ENCODE assay signal across 23 cellular contexts in the genomic region with DNA sequence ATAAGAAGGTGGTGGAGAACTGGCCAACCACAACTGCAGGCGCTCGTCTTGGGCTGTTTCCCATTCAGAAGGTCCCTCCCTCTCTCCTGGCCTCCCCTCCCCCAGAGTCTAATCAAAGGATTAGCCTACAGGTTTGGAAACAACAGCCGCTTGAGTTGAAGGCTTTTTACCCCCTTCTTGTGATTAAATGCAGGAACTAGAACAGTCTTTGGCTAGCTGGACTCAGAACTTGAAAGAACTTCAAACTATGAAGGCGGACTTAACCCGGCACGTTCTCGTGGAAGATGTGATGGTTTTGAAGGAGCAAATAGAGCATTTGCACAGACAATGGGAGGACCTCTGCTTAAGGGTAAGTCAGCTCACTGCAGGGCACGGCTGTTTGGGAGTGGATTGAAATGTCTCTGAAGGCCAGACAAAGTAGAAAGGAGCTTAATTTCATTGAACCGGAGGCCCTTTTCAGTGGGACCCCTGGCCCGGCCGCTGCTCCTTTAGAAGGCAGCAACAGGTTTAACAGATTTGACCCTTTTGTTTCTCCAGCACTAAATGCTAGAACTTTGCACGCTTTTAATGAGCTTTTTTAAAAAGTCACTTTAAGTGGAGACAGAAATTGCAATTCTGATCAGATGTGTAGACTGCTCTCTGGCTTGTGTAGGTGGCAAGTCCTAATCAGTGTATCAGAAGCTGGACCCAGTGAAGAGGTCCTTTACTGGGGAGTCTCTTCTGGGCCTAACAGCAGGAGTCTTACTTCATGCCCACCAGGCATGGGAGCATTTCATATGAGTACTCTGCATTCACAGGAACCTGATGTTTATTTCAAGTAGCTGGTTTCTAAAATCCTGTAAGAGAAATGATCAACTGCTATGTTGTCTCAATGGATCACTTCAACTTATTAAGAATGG.
DNase-seq lines count a peak whose midpoint lies in the region; ATAC-seq, FAIRE-seq and TF ChIP-seq lines count a peak whose summit lies in the region.
"Had no signal": no experiment of that assay in that cellular context is flagged by ENCODE, and none has a peak within 500 bp of the region (broad histone marks: within the 10 kb centered on the region; RNA-seq: fewer than 3 reads in every experiment).

No MANE protein-coding gene starts in this region.

- H3K4me1 ChIP-seq in H9 (ENCODE audit: insufficient read depth, low read length) (peaks cover 6% of the 10 kb centered on the region; the same call in 1 of the 2 replicates), iPS-15b (ENCODE audit: control insufficient read depth, insufficient read depth, low read length) (peaks cover 14% of the 10 kb centered on the region), pancreas (peaks cover 0 to 10% (median 3%) of the 10 kb centered on the region in 3 donors), Caco-2 (no peaks in the 10 kb centered on the region), HepG2 (ENCODE audit: insufficient read depth, low read length) (no peaks in the 10 kb centered on the region), psoas muscle (no peaks in the 10 kb centered on the region)
- H3K4me1 ChIP-seq: colonic mucosa, lower lobe of right lung had no signal

- TF ChIP-seq POLR2A in HepG2 (IDR thresholded peaks at IDR 0.05; ENCODE audit: insufficient read depth in 1 of 2, low read depth in 2 of 2, low read length in 2 of 2) = no peak

- peak overlapping the region; percentile 9; the same call in 1 of the 2 replicates for H3K14ac ChIP-seq in H9 (ENCODE audit: insufficient read depth, low read length)

- TF ChIP-seq CTCF in H9 (conservative IDR thresholded peaks at IDR 0.05) = no peak
- no peak for TF ChIP-seq CTCF in WERI-Rb-1 (IDR thresholded peaks at IDR 0.05; ENCODE audit: low read depth, low read length)
- TF ChIP-seq CTCF in pancreas (IDR thresholded peaks at IDR 0.05) = no peak
- no peak for TF ChIP-seq CTCF in Caco-2 (IDR thresholded peaks at IDR 0.05; ENCODE audit: insufficient read depth in 1 of 2, low read depth in 1 of 2, low read length in 1 of 2, severe bottlenecking in 1 of 2, unreplicated experiment in 1 of 2)
- TF ChIP-seq CTCF in HepG2 (CRISPR knock-in tag; IDR thresholded peaks at IDR 0.05) = no peak
- TF ChIP-seq CTCF in psoas muscle (IDR thresholded peaks at IDR 0.05) = no peak

- no peak overlapping the region for H3T11ph ChIP-seq in H9 (ENCODE audit: low read length)

- no peaks in the 10 kb centered on the region for H3K23me2 ChIP-seq in H9 (ENCODE audit: insufficient read length, low read depth, low read length, poor library complexity, severe bottlenecking)

- no peak for TF ChIP-seq EP300 in HepG2 (IDR thresholded peaks at IDR 0.05; ENCODE audit: low read depth in 2 of 2, low read length in 2 of 2)
- no peak for TF ChIP-seq EP300 in HepG2 (CRISPR knock-in tag; IDR thresholded peaks at IDR 0.05; ENCODE audit: borderline replicate concordance)

- H3K27me3 ChIP-seq in H9 (ENCODE audit: insufficient read depth, low read length) = no peaks in the 10 kb centered on the region
- no peaks in the 10 kb centered on the region for H3K27me3 ChIP-seq in WERI-Rb-1 (ENCODE audit: insufficient read depth, low read depth, severe bottlenecking)
- H3K27me3 ChIP-seq in iPS-15b (ENCODE audit: control insufficient read depth, insufficient read depth, low read length) = no peaks in the 10 kb centered on the region
- H3K27me3 ChIP-seq in pancreas = no peaks in the 10 kb centered on the region
- no peaks in the 10 kb centered on the region for H3K27me3 ChIP-seq in Caco-2 (replicated peaks; ENCODE audit: control insufficient read depth, insufficient read depth, low read length)
- no peaks in the 10 kb centered on the region for H3K27me3 ChIP-seq in HepG2 (ENCODE audit: control insufficient read depth in 1 of 2, insufficient read depth in 2 of 2, low read length in 2 of 2)
- no peaks in the 10 kb centered on the region for H3K27me3 ChIP-seq in psoas muscle (ENCODE audit: insufficient read depth in 3 of 3, low read length in 2 of 3)
- H3K27me3 ChIP-seq: colonic mucosa had no signal

- BruUV-seq in Caco-2 (replicated peaks; lab: Mats Ljungman, UMichigan) = no TSS peak
- no TSS peak for BruUV-seq in HepG2 (replicated peaks; lab: Mats Ljungman, UMichigan)

- H3K18ac ChIP-seq in H9 (ENCODE audit: insufficient read length, low read depth, low read length) = no peak overlapping the region

- H3K36me3 ChIP-seq in WERI-Rb-1 (peaks cover 43% of the 10 kb centered on the region), iPS-15b (ENCODE audit: control insufficient read depth, insufficient read depth, low read length) (peaks cover 7% of the 10 kb centered on the region), pancreas (peaks cover 0 to 7% (median 0%) of the 10 kb centered on the region in 3 donors), Caco-2 (ENCODE audit: control insufficient read depth, insufficient read depth, low read length) (no peaks in the 10 kb centered on the region; the same call in 1 of the 2 replicates), HepG2 (replicated peaks in 1 of 2; ENCODE audit: control insufficient read depth in 1 of 2, insufficient read depth in 2 of 2, low read length in 2 of 2) (no peaks in the 10 kb centered on the region), psoas muscle (ENCODE audit: insufficient read depth in 1 of 2, low read depth in 1 of 2) (peaks cover 4 to 70% of the 10 kb centered on the region in 2 donors)
- H3K36me3 ChIP-seq: colonic mucosa had no signal

- no peak overlapping the region for H4K5ac ChIP-seq in H9 (ENCODE audit: insufficient read length, low read depth, low read length)

- H3K4me3 Mint-ChIP-seq in H9 (peak overlapping the region; percentile 68 to 93), Caco-2 (ENCODE audit: unreplicated experiment) (no peak overlapping the region)
- H3K4me3 Mint-ChIP-seq: activated naive CD8-positive, alpha-beta T cell; activated T-cell treated with anti-CD3 and anti-CD28 coated beads, Interleukin-2, amount 50 U/mL, for 72 hours; CD8-positive, alpha-beta T cell; IgD-negative memory B cell had no signal

- H2BK120ac ChIP-seq in H9 (ENCODE audit: low read depth, low read length, poor library complexity, severe bottlenecking) = no peak overlapping the region

- H2AFZ ChIP-seq in H9 (ENCODE audit: low read length) (peak overlapping the region; percentile 49), HepG2 (ENCODE audit: low read length) (no peak overlapping the region)
- H2AFZ ChIP-seq: GM23248 had no signal

- POLR2A ChIA-PET in Caco-2 (lab: Charles Lee) (no interaction called here), HepG2 (lab: Yijun Ruan, JAX) (no interaction called here)

- no peak overlapping the region for H2AK5ac ChIP-seq in H9 (ENCODE audit: insufficient read length, low read length)

- peak overlapping the region; percentile 50 for H3K27ac ChIP-seq in H9 (ENCODE audit: insufficient read length, low read depth, low read length)
- peak overlapping the region; percentile 90 for H3K27ac ChIP-seq in WERI-Rb-1
- peak overlapping the region in 2 of 4 donors; percentile 57 to 69 for H3K27ac ChIP-seq in pancreas
- H3K27ac ChIP-seq in HepG2 (ENCODE audit: extremely low read length, insufficient read depth, low read length) = no peak overlapping the region
- no peak overlapping the region for H3K27ac ChIP-seq in psoas muscle
- H3K27ac ChIP-seq: colonic mucosa, GM23248, lower lobe of right lung, SK-N-MC, skin epidermis had no signal

- H3K4me3 ChIP-seq in WERI-Rb-1 (ENCODE audit: low read depth, low read length) (peak overlapping the region; percentile 66), iPS-15b (ENCODE audit: low read depth, low read length) (peak overlapping the region; percentile 52), pancreas (peak overlapping the region; percentile 9 to 40 (median 24)), Caco-2 (ENCODE audit: low read depth, low read length) (no peak overlapping the region), HepG2 (replicated peaks in 1 of 3; ENCODE audit: insufficient read depth in 1 of 3, low read depth in 2 of 3, low read length in 3 of 3) (no peak overlapping the region), psoas muscle (no peak overlapping the region)
- H3K4me3 ChIP-seq: colonic mucosa, GM23248, lower lobe of right lung, SK-N-MC, skin epidermis had no signal

- H2BK12ac ChIP-seq in H9 (ENCODE audit: insufficient read length, low read depth, low read length) = no peak overlapping the region

- no peak for TF ChIP-seq RAD21 in HepG2 (CRISPR knock-in tag; IDR thresholded peaks at IDR 0.05)

- H3K23ac ChIP-seq in H9 (ENCODE audit: insufficient read length, low read depth, low read length) = no peak overlapping the region

- H3K4me2 ChIP-seq in H9 (ENCODE audit: insufficient read depth, insufficient read length, low read length) (peak overlapping the region; percentile 44), HepG2 (ENCODE audit: low read depth, low read length) (no peak overlapping the region)

- H3K27me3 Mint-ChIP-seq in H9 (ENCODE audit: low read depth) (no peaks in the 10 kb centered on the region), Caco-2 (ENCODE audit: insufficient read depth, unreplicated experiment) (no peaks in the 10 kb centered on the region)
- H3K27me3 Mint-ChIP-seq: activated naive CD8-positive, alpha-beta T cell; IgD-negative memory B cell had no signal

- ATAC-seq in pancreas = peak; percentile 86 to 92 (median 91)
- ATAC-seq in HepG2 = no peak
- ATAC-seq in psoas muscle = no peak
- ATAC-seq: activated T-cell treated with anti-CD3 and anti-CD28 coated beads, Interleukin-2, amount 50 U/mL, for 72 hours; CD8-positive, alpha-beta T cell; lower lobe of right lung; stimulated activated naive CD8-positive, alpha-beta T cell treated with anti-CD3 and anti-CD28 coated beads, Interleukin-15, Interleukin-2, amounts not matched to agents 100 U/mL and 50 U/mL, for 24 hours had no signal

- H3K9me3 Mint-ChIP-seq in H9 (peaks cover 24 to 26% of the 10 kb centered on the region in 2 experiments), Caco-2 (ENCODE audit: unreplicated experiment) (no peaks in the 10 kb centered on the region)
- H3K9me3 Mint-ChIP-seq: activated T-cell treated with anti-CD3 and anti-CD28 coated beads, Interleukin-2, amount 50 U/mL, for 72 hours; CD8-positive, alpha-beta T cell; IgD-negative memory B cell had no signal

- no peak overlapping the region for H2BK5ac ChIP-seq in H9 (ENCODE audit: insufficient read length, low read length)

- H3K9ac ChIP-seq in H9 (ENCODE audit: extremely low read depth, insufficient read length, low read length) (peak overlapping the region; percentile 9), iPS-15b (ENCODE audit: low read depth, low read length) (no peak overlapping the region), HepG2 (ENCODE audit: insufficient read depth, low read depth, low read length) (no peak overlapping the region)
- H3K9ac ChIP-seq: GM23248 had no signal

- in situ Hi-C loops in HepG2 (cut with HindIII; ENCODE audit: extremely low pct_ligation_motif_present, low pct_unique_long_range_greater_than_20kb) = no loop called here

- DNase-seq in H9 = peak; percentile 64
- DNase-seq in WERI-Rb-1 = peak; percentile 88
- DNase-seq in pancreas = peak in 4 of 6 donors; percentile 52 to 82 (median 64)
- DNase-seq in NCI-H1105 treated with DMSO at 0.1 percent for 48 hours (lab: John Stamatoyannopoulos, UW) = no peak
- no peak for DNase-seq in Caco-2
- no peak for DNase-seq in HepG2 (ENCODE audit: low spot score)
- DNase-seq in psoas muscle = no peak
- DNase-seq: activated CD4-positive, CD25-positive, alpha-beta regulatory T cell treated with anti-CD3 and anti-CD28 coated beads, Interleukin-2, amount 50 U/mL, for 72 hours; activated T-cell treated with anti-CD3 and anti-CD28 coated beads, Interleukin-2, amount 50 U/mL, for 72 hours; CD8-positive, alpha-beta T cell; colonic mucosa; DMS79 treated with DMSO at 0.1 percent for 48 hours; lower lobe of right lung; MM.1S; NCI-H187 treated with DMSO at 0.1 percent for 48 hours; stimulated activated naive CD8-positive, alpha-beta T cell treated with anti-CD3 and anti-CD28 coated beads, Interleukin-15, Interleukin-2, amounts not matched to agents 100 U/mL and 50 U/mL, for 24 hours; T-helper 9 cell had no signal

- no CpG with 5 or more reads among the region's 12 CpGs for WGBS in H9 (ENCODE audit: extremely low coverage, insufficient read length, low lambda C conversion rate)
- 33 to 38% methylated on average over 12 of the region's 12 CpGs for WGBS in pancreas, 2 donors
- 95% methylated on average over 11 of the region's 12 CpGs for WGBS in HepG2 (ENCODE audit: low lambda C conversion rate)
- 81 to 87% (median 86%) methylated on average over 12 of the region's 12 CpGs for WGBS in psoas muscle, 3 donors

- no peak overlapping the region for H3K56ac ChIP-seq in H9 (ENCODE audit: insufficient read length, low read depth, low read length)

- peaks cover 38 to 66% (median 50%) of the 10 kb centered on the region in 3 experiments for H3K36me3 Mint-ChIP-seq in H9 (ENCODE audit: insufficient read depth in 1 of 3, low read depth in 3 of 3)
- peaks cover 5% of the 10 kb centered on the region for H3K36me3 Mint-ChIP-seq in Caco-2 (ENCODE audit: insufficient read depth, unreplicated experiment)

- intact Hi-C loops in pancreas (cut with DNase I) = no loop called here
- intact Hi-C loops in Caco-2 (cut with micrococcal nuclease; ENCODE audit: unreplicated experiment) = no loop called here
- intact Hi-C loops in HepG2 (cut with micrococcal nuclease; ENCODE audit: unreplicated experiment) = no loop called here
- intact Hi-C loops in psoas muscle (cut with DNase I) = no loop called here

- H2BK15ac ChIP-seq in H9 (ENCODE audit: low read depth, low read length) = no peak overlapping the region

- no peak overlapping the region for H4K8ac ChIP-seq in H9 (replicated peaks; ENCODE audit: insufficient read length, low read depth, low read length)

- H2BK20ac ChIP-seq in H9 (ENCODE audit: low read depth, low read length, poor library complexity, severe bottlenecking) = no peak overlapping the region

- H3K4me1 Mint-ChIP-seq in H9 (peaks cover 32 to 35% of the 10 kb centered on the region in 2 experiments), Caco-2 (ENCODE audit: low read depth, unreplicated experiment) (no peaks in the 10 kb centered on the region)
- H3K4me1 Mint-ChIP-seq: IgD-negative memory B cell had no signal

- H3K27ac Mint-ChIP-seq in H9 (peak overlapping the region; percentile 90 to 98 (median 97)), Caco-2 (ENCODE audit: unreplicated experiment) (no peak overlapping the region)
- H3K27ac Mint-ChIP-seq: activated naive CD8-positive, alpha-beta T cell; activated T-cell treated with anti-CD3 and anti-CD28 coated beads, Interleukin-2, amount 50 U/mL, for 72 hours; CD8-positive, alpha-beta T cell; IgD-negative memory B cell had no signal

- no peak for FAIRE-seq in pancreas (lab: Jason Lieb, UNC)
- FAIRE-seq in HepG2 (lab: Jason Lieb, UNC) = no peak

- H3K79me1 ChIP-seq in H9 (ENCODE audit: insufficient read depth, low read depth, low read length, poor library complexity, severe bottlenecking) = no peaks in the 10 kb centered on the region

- no peak overlapping the region for H4K91ac ChIP-seq in H9 (ENCODE audit: insufficient read length, low read depth, low read length)

- no peaks in the 10 kb centered on the region for H3K9me3 ChIP-seq in H9 (ENCODE audit: control insufficient read depth, low read depth, low read length)
- peaks cover 4% of the 10 kb centered on the region for H3K9me3 ChIP-seq in WERI-Rb-1 (ENCODE audit: severe bottlenecking)
- H3K9me3 ChIP-seq in iPS-15b (ENCODE audit: control insufficient read depth, insufficient read depth, low read length) = no peaks in the 10 kb centered on the region
- H3K9me3 ChIP-seq in pancreas = no peaks in the 10 kb centered on the region
- H3K9me3 ChIP-seq in Caco-2 = no peaks in the 10 kb centered on the region
- H3K9me3 ChIP-seq in HepG2 (ENCODE audit: low read length) = no peaks in the 10 kb centered on the region
- no peaks in the 10 kb centered on the region for H3K9me3 ChIP-seq in psoas muscle
- H3K9me3 ChIP-seq: colonic mucosa, lower lobe of right lung had no signal

- H3K79me2 ChIP-seq in H9 (ENCODE audit: insufficient read depth, low read length) (no peaks in the 10 kb centered on the region), HepG2 (ENCODE audit: insufficient read depth, low read length) (no peaks in the 10 kb centered on the region)

- CTCF ChIA-PET in Caco-2 (lab: Charles Lee) = no interaction called here
- CTCF ChIA-PET in HepG2 (lab: Yijun Ruan, JAX; ENCODE audit: low intra/inter-chr PET ratio, low total read pairs) = no interaction called here

- no peaks in the 10 kb centered on the region for H4K20me1 ChIP-seq in H9 (ENCODE audit: control insufficient read depth, insufficient read depth, insufficient read length)
- no peaks in the 10 kb centered on the region for H4K20me1 ChIP-seq in HepG2 (ENCODE audit: insufficient read depth, low read length)

- no peak overlapping the region for H3K4ac ChIP-seq in H9 (ENCODE audit: low read depth, low read length)

Comparison
In these comparisons a context has a peak if more than half of its experiments do, and no peak if none do; other contexts are left out.
1. DNase-seq: peak in H9 (single experiment), WERI-Rb-1 (single experiment) and pancreas (4 of 6); none in NCI-H1105 treated with DMSO at 0.1 percent for 48 hours (single experiment), Caco-2 (0 of 2), HepG2 (single experiment) and psoas muscle (0 of 2).
2. H3K27ac ChIP-seq: peak in H9 (single experiment) and WERI-Rb-1 (single experiment); none in HepG2 (single experiment) and psoas muscle (single experiment).
3. H3K4me3 ChIP-seq: peak in WERI-Rb-1 (single experiment), iPS-15b (single experiment) and pancreas (4 of 4); none in Caco-2 (single experiment), HepG2 (0 of 3) and psoas muscle (single experiment).
4. ATAC-seq: peak in pancreas (4 of 4); none in HepG2 (single experiment) and psoas muscle (0 of 4).